1 cellular context compared by ENCODE assay signal in the genomic region with DNA sequence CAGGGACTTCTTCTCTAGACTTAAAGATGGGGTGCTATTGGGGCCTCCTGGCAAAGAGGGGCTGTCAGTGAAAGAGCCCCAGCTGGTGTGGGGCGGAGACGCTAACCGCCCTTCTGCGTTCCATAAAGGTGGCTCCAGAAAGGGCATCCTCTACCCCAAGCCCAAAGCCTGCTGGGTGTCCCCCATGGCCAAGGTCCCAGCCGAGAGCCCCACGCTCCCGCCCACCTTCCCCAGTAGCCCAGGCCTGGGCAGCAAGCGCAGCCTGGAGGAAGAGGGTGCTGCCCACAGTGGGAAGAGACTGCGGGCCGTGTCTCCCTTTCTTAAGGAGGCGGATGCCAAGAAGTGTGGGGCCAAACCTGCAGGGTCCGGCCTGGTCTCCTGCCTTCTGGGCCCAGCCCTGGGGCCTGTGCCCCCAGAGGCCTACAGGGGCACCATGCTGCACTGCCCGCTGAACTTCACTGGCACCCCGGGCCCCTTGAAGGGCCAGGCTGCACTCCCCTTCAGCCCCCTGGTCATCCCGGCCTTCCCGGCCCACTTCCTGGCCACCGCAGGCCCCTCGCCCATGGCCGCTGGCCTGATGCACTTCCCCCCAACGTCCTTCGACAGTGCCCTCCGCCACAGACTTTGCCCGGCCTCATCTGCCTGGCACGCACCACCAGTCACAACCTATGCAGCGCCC.
TF ChIP-seq lines count a peak whose summit lies in the region.

No MANE protein-coding gene starts in this region.

TF ChIP-seq in HepG2, 621 proteins besides CTCF, POLR2A, EP300 and RAD21:
- peak; percentile 45 for TF ChIP-seq AGO2 (optimal IDR thresholded peaks at IDR 0.05; ENCODE audit: low read depth, low read length)
- TF ChIP-seq, protein P1, sequence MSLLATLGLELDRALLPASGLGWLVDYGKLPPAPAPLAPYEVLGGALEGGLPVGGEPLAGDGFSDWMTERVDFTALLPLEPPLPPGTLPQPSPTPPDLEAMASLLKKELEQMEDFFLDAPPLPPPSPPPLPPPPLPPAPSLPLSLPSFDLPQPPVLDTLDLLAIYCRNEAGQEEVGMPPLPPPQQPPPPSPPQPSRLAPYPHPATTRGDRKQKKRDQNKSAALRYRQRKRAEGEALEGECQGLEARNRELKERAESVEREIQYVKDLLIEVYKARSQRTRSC (CRISPR knock-in tag; IDR thresholded peaks at IDR 0.05; ENCODE audit: low read depth), result no peak
- TF ChIP-seq RBFOX2 (IDR thresholded peaks at IDR 0.05; ENCODE audit: low read depth, low read length), result peak; percentile 37; the same call in 1 of the 2 replicates
- TF ChIP-seq, protein P2, sequence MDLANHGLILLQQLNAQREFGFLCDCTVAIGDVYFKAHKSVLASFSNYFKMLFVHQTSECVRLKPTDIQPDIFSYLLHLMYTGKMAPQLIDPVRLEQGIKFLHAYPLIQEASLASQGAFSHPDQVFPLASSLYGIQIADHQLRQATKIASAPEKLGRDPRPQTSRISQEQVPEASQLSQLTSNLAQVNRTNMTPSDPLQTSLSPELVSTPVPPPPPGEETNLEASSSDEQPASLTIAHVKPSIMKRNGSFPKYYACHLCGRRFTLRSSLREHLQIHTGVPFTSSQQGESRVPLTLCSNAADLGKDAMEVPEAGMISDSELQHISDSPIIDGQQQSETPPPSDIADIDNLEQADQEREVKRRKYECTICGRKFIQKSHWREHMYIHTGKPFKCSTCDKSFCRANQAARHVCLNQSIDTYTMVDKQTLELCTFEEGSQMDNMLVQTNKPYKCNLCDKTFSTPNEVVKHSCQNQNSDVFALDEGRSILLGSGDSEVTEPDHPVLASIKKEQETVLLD (CRISPR knock-in tag; IDR thresholded peaks at IDR 0.05; ENCODE audit: low read depth), result no peak
- TF ChIP-seq HDAC2 (CRISPR knock-in tag; IDR thresholded peaks at IDR 0.05), result no peak
- no peak for TF ChIP-seq MYPOP (CRISPR knock-in tag; IDR thresholded peaks at IDR 0.05)
- TF ChIP-seq RXRA (CRISPR knock-in tag; IDR thresholded peaks at IDR 0.05), result peak; percentile 31; the same call in 1 of the 2 replicates
- TF ChIP-seq ZNF318 (CRISPR knock-in tag; IDR thresholded peaks at IDR 0.05), result no peak
- TF ChIP-seq SP2 (CRISPR knock-in tag; IDR thresholded peaks at IDR 0.05), result no peak
